Comparison of ENCODE assay signal across 1 cellular context in genomic region chr17:18087610-18088491, GRCh38.
A peak's percentile ranks its signal among the peaks of the same experiment; 100 is the strongest.
TF ChIP-seq lines count a peak whose summit lies in the region.

Gene DRG2 (plus strand): TSS chr17:18087948. CDS start chr17:18088024, 76 bp downstream.

TF ChIP-seq in HepG2, 621 proteins besides CTCF, POLR2A, EP300 and RAD21 (continued from another document and continues in another):
- TF ChIP-seq SAFB2 (CRISPR knock-in tag; IDR thresholded peaks at IDR 0.05; ENCODE audit: borderline replicate concordance, low read depth) = peak; percentile 75; the same call in 1 of the 2 replicates
- peak; percentile 87; the same call in 1 of the 2 replicates for TF ChIP-seq MAF1 (CRISPR knock-in tag; IDR thresholded peaks at IDR 0.05; ENCODE audit: borderline replicate concordance)
- TF ChIP-seq RARA (CRISPR knock-in tag; IDR thresholded peaks at IDR 0.05) = peak; percentile 60
- TF ChIP-seq BRD4 (CRISPR knock-in tag; IDR thresholded peaks at IDR 0.05) = peak; percentile 93
- no peak for TF ChIP-seq HNRNPH1 (optimal IDR thresholded peaks at IDR 0.05; ENCODE audit: low read depth, low read length)
- peak; percentile 63; the same call in 1 of the 2 replicates for TF ChIP-seq RERE (CRISPR knock-in tag; IDR thresholded peaks at IDR 0.05; ENCODE audit: low read depth)
- 0 out of 2 replicates have a peak, but pooled peaks have one; percentile 32 for TF ChIP-seq TRAFD1 (CRISPR knock-in tag; IDR thresholded peaks at IDR 0.05; ENCODE audit: borderline replicate concordance)
- 0 out of 2 replicates have a peak, but pooled peaks have one; percentile 28 for TF ChIP-seq ZNF572 (CRISPR knock-in tag; IDR thresholded peaks at IDR 0.05)
- no peak for TF ChIP-seq ZNF496 (CRISPR knock-in tag; IDR thresholded peaks at IDR 0.05; ENCODE audit: insufficient replicate concordance)
- peak; percentile 83; the same call in 1 of the 2 replicates for TF ChIP-seq RARG (CRISPR knock-in tag; IDR thresholded peaks at IDR 0.05; ENCODE audit: low read depth)
- peak; percentile 56; the same call in 1 of the 2 replicates for TF ChIP-seq SKIL (CRISPR knock-in tag; IDR thresholded peaks at IDR 0.05; ENCODE audit: borderline replicate concordance)
- TF ChIP-seq GATA4 (IDR thresholded peaks at IDR 0.05; ENCODE audit: borderline replicate concordance, low read depth) = no peak
- TF ChIP-seq STAT6 (CRISPR knock-in tag; IDR thresholded peaks at IDR 0.05; ENCODE audit: borderline replicate concordance) = peak; percentile 53; the same call in 1 of the 2 replicates
- TF ChIP-seq ZBTB20 (CRISPR knock-in tag; IDR thresholded peaks at IDR 0.05; ENCODE audit: borderline replicate concordance, low read depth) = peak; percentile 75; the same call in 1 of the 2 replicates
- TF ChIP-seq SOX6 (IDR thresholded peaks at IDR 0.05) = no peak
- TF ChIP-seq SOX6 (CRISPR knock-in tag; IDR thresholded peaks at IDR 0.05) = peak; percentile 86
- peak; percentile 91 for TF ChIP-seq ATF2 (CRISPR knock-in tag; IDR thresholded peaks at IDR 0.05)
- TF ChIP-seq ZNF777 (CRISPR knock-in tag; IDR thresholded peaks at IDR 0.05) = peak; percentile 65
- peak; percentile 54; the same call in 1 of the 2 replicates for TF ChIP-seq ZNF775 (CRISPR knock-in tag; IDR thresholded peaks at IDR 0.05; ENCODE audit: borderline replicate concordance)
- peak; percentile 86; the same call in 1 of the 2 replicates for TF ChIP-seq GTF3A (CRISPR knock-in tag; conservative IDR thresholded peaks at IDR 0.05)
- peak; percentile 93 for TF ChIP-seq MIXL1 (CRISPR knock-in tag; IDR thresholded peaks at IDR 0.05)
- peak; percentile 79 for TF ChIP-seq ZNF230 (CRISPR knock-in tag; IDR thresholded peaks at IDR 0.05)
- TF ChIP-seq ZBTB25 (CRISPR knock-in tag; IDR thresholded peaks at IDR 0.05) = peak; percentile 97
- TF ChIP-seq ZNF747 (CRISPR knock-in tag; IDR thresholded peaks at IDR 0.05; ENCODE audit: borderline replicate concordance) = peak; percentile 95; the same call in 1 of the 2 replicates
- TF ChIP-seq DBP (CRISPR knock-in tag; IDR thresholded peaks at IDR 0.05; ENCODE audit: not compliant biosample characterization) = no peak
- TF ChIP-seq TIGD3 (CRISPR knock-in tag; IDR thresholded peaks at IDR 0.05; ENCODE audit: borderline replicate concordance) = no peak
- peak; percentile 95 for TF ChIP-seq POGK (CRISPR knock-in tag; conservative IDR thresholded peaks at IDR 0.05)
- TF ChIP-seq PAXIP1 (CRISPR knock-in tag; conservative IDR thresholded peaks at IDR 0.05) = peak; percentile 89
- TF ChIP-seq MAFK (conservative IDR thresholded peaks at IDR 0.05 in 1 of 2, IDR thresholded peaks at IDR 0.05 in 1 of 2; ENCODE audit: low read length in 2 of 2) = no peak
- TF ChIP-seq ZNF224 (CRISPR knock-in tag; IDR thresholded peaks at IDR 0.05) = 0 out of 2 replicates have a peak, but pooled peaks have one; percentile 60
- no peak for TF ChIP-seq ZNF382 (CRISPR knock-in tag; IDR thresholded peaks at IDR 0.05; ENCODE audit: borderline replicate concordance)
- TF ChIP-seq ZSCAN20 (CRISPR knock-in tag; IDR thresholded peaks at IDR 0.05; ENCODE audit: borderline replicate concordance) = peak; percentile 84; the same call in 1 of the 2 replicates
